In the genomic region with DNA sequence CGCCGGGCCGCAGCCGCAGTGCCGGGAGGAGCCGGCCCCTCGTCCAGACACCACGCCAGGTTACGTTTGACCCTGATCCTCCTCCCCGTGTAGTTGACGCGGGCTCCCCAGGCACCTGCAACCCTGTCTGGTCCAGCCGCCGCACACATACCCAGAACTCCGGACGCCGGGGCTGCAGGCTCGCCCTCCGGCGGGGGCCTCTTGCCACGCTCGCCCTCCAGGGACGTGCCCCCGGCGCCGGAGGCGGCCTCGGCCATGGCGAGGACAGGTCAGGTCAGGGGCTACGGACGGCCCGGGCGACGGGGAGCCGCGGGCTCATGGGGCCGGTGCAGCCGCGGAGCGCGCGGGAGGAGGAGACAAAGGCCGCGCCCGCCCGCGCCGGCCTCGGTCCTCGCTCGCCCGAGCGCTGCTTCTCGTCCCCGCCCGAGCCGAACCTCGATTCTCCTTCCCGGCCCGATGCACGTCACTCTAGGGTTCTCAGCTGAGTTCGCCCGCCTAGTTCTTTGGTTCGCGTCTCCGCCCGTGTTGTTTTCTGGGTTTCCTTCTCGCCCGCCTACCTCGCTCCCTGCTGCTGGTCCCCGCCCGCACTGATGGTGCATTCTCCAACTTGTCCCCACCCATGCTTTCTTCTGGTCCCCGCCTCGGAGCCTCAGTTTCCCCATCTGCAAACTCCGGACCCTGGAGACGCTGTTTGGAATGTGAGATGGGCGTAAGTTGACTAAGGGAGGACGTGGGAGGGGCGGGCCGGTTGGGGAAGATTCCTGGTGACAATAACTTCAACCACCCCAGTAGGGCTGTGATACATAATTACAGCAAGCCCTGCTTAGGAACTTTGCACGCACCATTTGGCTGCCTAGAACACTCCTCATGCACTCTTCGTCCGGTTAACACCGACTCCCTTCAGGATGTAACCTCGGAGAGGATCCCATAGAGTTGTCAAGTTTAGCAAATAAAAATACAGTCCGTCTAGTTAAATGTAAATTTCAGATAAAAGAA, we compare ENCODE assay signal across 1 cellular context.
TF ChIP-seq lines count a peak whose summit lies in the region.

A gene with protein sequence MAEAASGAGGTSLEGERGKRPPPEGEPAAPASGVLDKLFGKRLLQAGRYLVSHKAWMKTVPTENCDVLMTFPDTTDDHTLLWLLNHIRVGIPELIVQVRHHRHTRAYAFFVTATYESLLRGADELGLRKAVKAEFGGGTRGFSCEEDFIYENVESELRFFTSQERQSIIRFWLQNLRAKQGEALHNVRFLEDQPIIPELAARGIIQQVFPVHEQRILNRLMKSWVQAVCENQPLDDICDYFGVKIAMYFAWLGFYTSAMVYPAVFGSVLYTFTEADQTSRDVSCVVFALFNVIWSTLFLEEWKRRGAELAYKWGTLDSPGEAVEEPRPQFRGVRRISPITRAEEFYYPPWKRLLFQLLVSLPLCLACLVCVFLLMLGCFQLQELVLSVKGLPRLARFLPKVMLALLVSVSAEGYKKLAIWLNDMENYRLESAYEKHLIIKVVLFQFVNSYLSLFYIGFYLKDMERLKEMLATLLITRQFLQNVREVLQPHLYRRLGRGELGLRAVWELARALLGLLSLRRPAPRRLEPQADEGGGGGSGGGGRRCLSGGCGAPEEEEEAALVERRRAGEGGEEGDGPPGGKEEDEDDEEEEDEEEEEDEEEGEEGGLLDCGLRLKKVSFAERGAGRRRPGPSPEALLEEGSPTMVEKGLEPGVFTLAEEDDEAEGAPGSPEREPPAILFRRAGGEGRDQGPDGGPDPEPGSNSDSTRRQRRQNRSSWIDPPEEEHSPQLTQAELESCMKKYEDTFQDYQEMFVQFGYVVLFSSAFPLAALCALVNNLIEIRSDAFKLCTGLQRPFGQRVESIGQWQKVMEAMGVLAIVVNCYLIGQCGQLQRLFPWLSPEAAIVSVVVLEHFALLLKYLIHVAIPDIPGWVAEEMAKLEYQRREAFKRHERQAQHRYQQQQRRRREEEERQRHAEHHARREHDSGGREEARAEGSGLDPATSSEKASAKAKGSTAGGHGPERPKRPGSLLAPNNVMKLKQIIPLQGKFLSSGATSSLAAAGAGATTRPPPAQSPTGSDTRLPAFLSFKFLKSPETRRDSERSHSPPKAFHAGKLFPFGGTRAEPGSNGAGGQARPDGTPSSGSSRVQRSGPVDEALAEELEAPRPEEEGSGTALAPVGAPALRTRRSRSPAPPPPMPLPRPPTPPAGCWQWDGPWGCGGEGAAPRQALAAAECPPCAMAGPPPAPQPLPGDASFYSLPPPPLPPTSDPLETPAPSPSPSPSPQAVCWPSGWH (minus strand): TSS at position 442 of the 996 bp plus-strand sequence. CDS start 185 bp downstream, at position 257.

TF ChIP-seq in K562, 482 proteins besides CTCF, POLR2A, EP300 and RAD21 (continued from another document and continues in another):
- TF ChIP-seq, protein P1, sequence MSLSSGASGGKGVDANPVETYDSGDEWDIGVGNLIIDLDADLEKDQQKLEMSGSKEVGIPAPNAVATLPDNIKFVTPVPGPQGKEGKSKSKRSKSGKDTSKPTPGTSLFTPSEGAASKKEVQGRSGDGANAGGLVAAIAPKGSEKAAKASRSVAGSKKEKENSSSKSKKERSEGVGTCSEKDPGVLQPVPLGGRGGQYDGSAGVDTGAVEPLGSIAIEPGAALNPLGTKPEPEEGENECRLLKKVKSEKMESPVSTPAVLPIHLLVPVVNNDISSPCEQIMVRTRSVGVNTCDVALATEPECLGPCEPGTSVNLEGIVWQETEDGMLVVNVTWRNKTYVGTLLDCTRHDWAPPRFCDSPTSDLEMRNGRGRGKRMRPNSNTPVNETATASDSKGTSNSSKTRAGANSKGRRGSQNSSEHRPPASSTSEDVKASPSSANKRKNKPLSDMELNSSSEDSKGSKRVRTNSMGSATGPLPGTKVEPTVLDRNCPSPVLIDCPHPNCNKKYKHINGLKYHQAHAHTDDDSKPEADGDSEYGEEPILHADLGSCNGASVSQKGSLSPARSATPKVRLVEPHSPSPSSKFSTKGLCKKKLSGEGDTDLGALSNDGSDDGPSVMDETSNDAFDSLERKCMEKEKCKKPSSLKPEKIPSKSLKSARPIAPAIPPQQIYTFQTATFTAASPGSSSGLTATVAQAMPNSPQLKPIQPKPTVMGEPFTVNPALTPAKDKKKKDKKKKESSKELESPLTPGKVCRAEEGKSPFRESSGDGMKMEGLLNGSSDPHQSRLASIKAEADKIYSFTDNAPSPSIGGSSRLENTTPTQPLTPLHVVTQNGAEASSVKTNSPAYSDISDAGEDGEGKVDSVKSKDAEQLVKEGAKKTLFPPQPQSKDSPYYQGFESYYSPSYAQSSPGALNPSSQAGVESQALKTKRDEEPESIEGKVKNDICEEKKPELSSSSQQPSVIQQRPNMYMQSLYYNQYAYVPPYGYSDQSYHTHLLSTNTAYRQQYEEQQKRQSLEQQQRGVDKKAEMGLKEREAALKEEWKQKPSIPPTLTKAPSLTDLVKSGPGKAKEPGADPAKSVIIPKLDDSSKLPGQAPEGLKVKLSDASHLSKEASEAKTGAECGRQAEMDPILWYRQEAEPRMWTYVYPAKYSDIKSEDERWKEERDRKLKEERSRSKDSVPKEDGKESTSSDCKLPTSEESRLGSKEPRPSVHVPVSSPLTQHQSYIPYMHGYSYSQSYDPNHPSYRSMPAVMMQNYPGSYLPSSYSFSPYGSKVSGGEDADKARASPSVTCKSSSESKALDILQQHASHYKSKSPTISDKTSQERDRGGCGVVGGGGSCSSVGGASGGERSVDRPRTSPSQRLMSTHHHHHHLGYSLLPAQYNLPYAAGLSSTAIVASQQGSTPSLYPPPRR (CRISPR knock-in tag; IDR thresholded peaks at IDR 0.05; ENCODE audit: borderline replicate concordance): peak; percentile 59; the same call in 1 of the 2 replicates
- TF ChIP-seq, protein P2, sequence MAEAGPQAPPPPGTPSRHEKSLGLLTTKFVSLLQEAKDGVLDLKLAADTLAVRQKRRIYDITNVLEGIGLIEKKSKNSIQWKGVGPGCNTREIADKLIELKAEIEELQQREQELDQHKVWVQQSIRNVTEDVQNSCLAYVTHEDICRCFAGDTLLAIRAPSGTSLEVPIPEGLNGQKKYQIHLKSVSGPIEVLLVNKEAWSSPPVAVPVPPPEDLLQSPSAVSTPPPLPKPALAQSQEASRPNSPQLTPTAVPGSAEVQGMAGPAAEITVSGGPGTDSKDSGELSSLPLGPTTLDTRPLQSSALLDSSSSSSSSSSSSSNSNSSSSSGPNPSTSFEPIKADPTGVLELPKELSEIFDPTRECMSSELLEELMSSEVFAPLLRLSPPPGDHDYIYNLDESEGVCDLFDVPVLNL (CRISPR knock-in tag; IDR thresholded peaks at IDR 0.05; ENCODE audit: low read depth): no peak
- TF ChIP-seq CREB1 (IDR thresholded peaks at IDR 0.05) (peak; percentile 89), CREB1 (CRISPR knock-in tag; IDR thresholded peaks at IDR 0.05) (peak; percentile 92), ZFP1 (CRISPR knock-in tag; IDR thresholded peaks at IDR 0.05) (no peak), WHSC1 (IDR thresholded peaks at IDR 0.05; ENCODE audit: low read length) (no peak), SMARCA5 (IDR thresholded peaks at IDR 0.05) (no peak), BHLHE40 (IDR thresholded peaks at IDR 0.05; ENCODE audit: low read length) (peak; percentile 69), CSDE1 (IDR thresholded peaks at IDR 0.05) (no peak), SREBF2 (CRISPR knock-in tag; IDR thresholded peaks at IDR 0.05) (no peak), ELK1 (CRISPR knock-in tag; IDR thresholded peaks at IDR 0.05) (no peak), SMAD4 (CRISPR knock-in tag; conservative IDR thresholded peaks at IDR 0.05) (peak; percentile 96), TBL1XR1 (IDR thresholded peaks at IDR 0.05; ENCODE audit: low read length in 2 of 2) (peak in 1 of 2 experiments; percentile 71; a peak in 2 of 4 replicates), ZHX1 (conservative IDR thresholded peaks at IDR 0.05; ENCODE audit: low read length) (peak; percentile 58; the same call in 1 of the 2 replicates), ZBTB9 (CRISPR knock-in tag; IDR thresholded peaks at IDR 0.05) (peak; percentile 21; the same call in 1 of the 2 replicates), FOXJ3 (CRISPR knock-in tag; IDR thresholded peaks at IDR 0.05) (no peak), ATF7 (IDR thresholded peaks at IDR 0.05) (peak; percentile 95), MYC (IDR thresholded peaks at IDR 0.05; ENCODE audit: low read depth, low read length) (peak; percentile 92), MYC (CRISPR knock-in tag; IDR thresholded peaks at IDR 0.05; ENCODE audit: borderline replicate concordance, low read depth) (peak; percentile 49; the same call in 1 of the 2 replicates), ZFX (CRISPR knock-in tag; IDR thresholded peaks at IDR 0.05) (peak; percentile 92), SIN3B (IDR thresholded peaks at IDR 0.05; ENCODE audit: low read depth) (peak; percentile 85), RBM15 (IDR thresholded peaks at IDR 0.05; ENCODE audit: insufficient read depth, low read length) (no peak), ZNF586 (CRISPR knock-in tag; conservative IDR thresholded peaks at IDR 0.05) (no peak), XRCC5 (IDR thresholded peaks at IDR 0.05; ENCODE audit: low read depth, low read length) (peak; percentile 99), TRIM28 (IDR thresholded peaks at IDR 0.05) (no peak), SAFB2 (IDR thresholded peaks at IDR 0.05; ENCODE audit: borderline replicate concordance, low read depth, low read length, severe bottlenecking) (no peak), TRIM25 (IDR thresholded peaks at IDR 0.05; ENCODE audit: borderline replicate concordance) (no peak), HDAC6 (IDR thresholded peaks at IDR 0.05; ENCODE audit: low read depth, low read length) (no peak), ZNF561 (CRISPR knock-in tag; conservative IDR thresholded peaks at IDR 0.05) (no peak), ZNF316 (IDR thresholded peaks at IDR 0.05) (no peak), RB1 (IDR thresholded peaks at IDR 0.05; ENCODE audit: low read depth) (peak; percentile 98)
- TF ChIP-seq, protein P3, sequence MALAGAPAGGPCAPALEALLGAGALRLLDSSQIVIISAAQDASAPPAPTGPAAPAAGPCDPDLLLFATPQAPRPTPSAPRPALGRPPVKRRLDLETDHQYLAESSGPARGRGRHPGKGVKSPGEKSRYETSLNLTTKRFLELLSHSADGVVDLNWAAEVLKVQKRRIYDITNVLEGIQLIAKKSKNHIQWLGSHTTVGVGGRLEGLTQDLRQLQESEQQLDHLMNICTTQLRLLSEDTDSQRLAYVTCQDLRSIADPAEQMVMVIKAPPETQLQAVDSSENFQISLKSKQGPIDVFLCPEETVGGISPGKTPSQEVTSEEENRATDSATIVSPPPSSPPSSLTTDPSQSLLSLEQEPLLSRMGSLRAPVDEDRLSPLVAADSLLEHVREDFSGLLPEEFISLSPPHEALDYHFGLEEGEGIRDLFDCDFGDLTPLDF (CRISPR knock-in tag; IDR thresholded peaks at IDR 0.05): peak; percentile 43; the same call in 1 of the 2 replicates
- TF ChIP-seq, protein P4, sequence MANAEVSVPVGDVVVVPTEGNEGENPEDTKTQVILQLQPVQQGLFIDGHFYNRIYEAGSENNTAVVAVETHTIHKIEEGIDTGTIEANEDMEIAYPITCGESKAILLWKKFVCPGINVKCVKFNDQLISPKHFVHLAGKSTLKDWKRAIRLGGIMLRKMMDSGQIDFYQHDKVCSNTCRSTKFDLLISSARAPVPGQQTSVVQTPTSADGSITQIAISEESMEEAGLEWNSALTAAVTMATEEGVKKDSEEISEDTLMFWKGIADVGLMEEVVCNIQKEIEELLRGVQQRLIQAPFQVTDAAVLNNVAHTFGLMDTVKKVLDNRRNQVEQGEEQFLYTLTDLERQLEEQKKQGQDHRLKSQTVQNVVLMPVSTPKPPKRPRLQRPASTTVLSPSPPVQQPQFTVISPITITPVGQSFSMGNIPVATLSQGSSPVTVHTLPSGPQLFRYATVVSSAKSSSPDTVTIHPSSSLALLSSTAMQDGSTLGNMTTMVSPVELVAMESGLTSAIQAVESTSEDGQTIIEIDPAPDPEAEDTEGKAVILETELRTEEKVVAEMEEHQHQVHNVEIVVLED (CRISPR knock-in tag; IDR thresholded peaks at IDR 0.05): no peak
